Comparison of ENCODE assay signal across 19 cellular contexts in the genomic region with DNA sequence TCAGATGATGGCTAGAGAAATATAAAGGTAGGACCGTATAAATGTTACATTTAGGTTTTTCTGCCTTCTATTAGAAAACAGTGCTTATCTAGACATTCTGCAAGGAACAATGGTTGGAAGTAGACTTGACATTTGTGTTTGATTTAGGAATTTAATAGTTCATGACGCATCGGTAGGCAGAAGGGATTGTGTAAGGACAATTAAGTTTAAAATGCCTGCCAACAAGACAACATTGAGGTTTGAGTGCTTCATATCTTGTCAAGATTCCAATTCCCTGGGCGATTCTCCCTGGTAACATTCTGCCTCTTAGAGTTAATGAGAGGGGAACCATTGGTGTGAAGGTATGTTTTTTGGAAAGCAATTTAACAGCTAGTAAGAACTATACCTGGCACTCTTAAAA.
"Had no signal": no experiment of that assay in that cellular context is flagged by ENCODE, and none has a peak within 500 bp of the region (broad histone marks: within the 10 kb centered on the region; RNA-seq: fewer than 3 reads in every experiment).

No MANE protein-coding gene starts in this region.

- ATAC-seq: activated T-helper 17 cell treated with anti-CD3 and anti-CD28 coated beads, Interleukin-2, amount 50 U/mL, for 72 hours; effector memory CD8-positive, alpha-beta T cell; left lobe of liver; upper lobe of right lung had no signal

- H3K27me3 ChIP-seq: ovary, sigmoid colon, testis, upper lobe of right lung had no signal

- H3K9me3 ChIP-seq: ovary, sigmoid colon, testis, upper lobe of right lung had no signal

- FAIRE-seq: keratinocyte, TTC549 had no signal

- H3K4me1 ChIP-seq: neural progenitor cell, sigmoid colon, stomach, testis, upper lobe of right lung had no signal

- H3K4me1 Mint-ChIP-seq: activated T-helper 17 cell treated with anti-CD3 and anti-CD28 coated beads, Interleukin-2, amount 50 U/mL, for 72 hours; naive B cell; neural progenitor cell had no signal

- H3K4me3 ChIP-seq: hepatocyte, neural progenitor cell, ovary, sigmoid colon, stomach, testis, upper lobe of right lung had no signal

- H3K4me3 Mint-ChIP-seq: activated T-helper 17 cell treated with anti-CD3 and anti-CD28 coated beads, Interleukin-2, amount 50 U/mL, for 72 hours; effector memory CD8-positive, alpha-beta T cell; naive B cell; neural progenitor cell had no signal

- H3K27me3 Mint-ChIP-seq: activated T-helper 17 cell treated with anti-CD3 and anti-CD28 coated beads, Interleukin-2, amount 50 U/mL, for 72 hours; effector memory CD8-positive, alpha-beta T cell had no signal

- H3K4me2 ChIP-seq: hepatocyte, neural progenitor cell had no signal

- DNase-seq: activated naive CD4-positive, alpha-beta T cell treated with Interleukin-2 at 50 U/mL for 16 hours; activated T-cell treated with anti-CD3 and anti-CD28 coated beads for 4 hours; anterior cingulate cortex; dermis blood vessel endothelial cell; effector memory CD8-positive, alpha-beta T cell; naive B cell; ovary; sigmoid colon; stimulated activated CD4-positive, alpha-beta T cell treated with anti-CD3 and anti-CD28 coated beads, Interleukin-2, amount 100 ng/mL, for 24 hours; stomach; testis; upper lobe of right lung had no signal

- H3K9ac ChIP-seq: neural progenitor cell had no signal

- H3K27ac ChIP-seq: epithelial cell of prostate, hepatocyte, neural progenitor cell, ovary, sigmoid colon, stomach, testis, upper lobe of right lung had no signal

- H2AFZ ChIP-seq: hepatocyte, neural progenitor cell had no signal

- H3K36me3 ChIP-seq: neural progenitor cell, ovary, sigmoid colon, stomach, upper lobe of right lung had no signal

- H3K79me2 ChIP-seq: hepatocyte had no signal

- H3K27ac Mint-ChIP-seq: activated T-helper 17 cell treated with anti-CD3 and anti-CD28 coated beads, Interleukin-2, amount 50 U/mL, for 72 hours; effector memory CD8-positive, alpha-beta T cell; naive B cell; neural progenitor cell had no signal

- H3K36me3 Mint-ChIP-seq: naive B cell, neural progenitor cell had no signal

- H3K9me3 Mint-ChIP-seq: activated T-helper 17 cell treated with anti-CD3 and anti-CD28 coated beads, Interleukin-2, amount 50 U/mL, for 72 hours; neural progenitor cell had no signal
